ENCODE assay signal across 8 cellular contexts in genomic region chr17:76623271-76624146, GRCh38. TPM values are rescaled to one million over a fixed set of nuclear protein-coding genes. Genes with fewer than 3 reads are reported as not detected.
A peak's percentile ranks its signal among the peaks of the same experiment; 100 is the strongest.
DNase-seq lines count a peak whose midpoint lies in the region; ATAC-seq and TF ChIP-seq lines count a peak whose summit lies in the region.

No MANE protein-coding gene starts in this region.

- peaks cover 14% of the 10 kb centered on the region for H3K4me1 Mint-ChIP-seq in Calu3 (ENCODE audit: low read depth, unreplicated experiment)
- peaks cover 8% of the 10 kb centered on the region for H3K4me1 Mint-ChIP-seq in neural crest cell

- CTCF ChIA-PET in Calu3 (lab: Charles Lee): interaction anchor here (0.5 to 2.5 kb wide), 14 partner anchors 8 to 100 kb away, joined by 3 to 16 read pairs (median 6); partner anchors contain the start of gene ST6GALNAC2

- ATAC-seq in HG03045 (IDR thresholded peaks at IDR 0.05; ENCODE audit: unreplicated experiment): no peak

- DNase-seq in Calu3 (peak; percentile 87), RPMI8226 (peak; percentile 70), activated T-helper 1 cell treated with Interleukin-2 at 50 U/mL for 16 hours (ENCODE audit: low read depth) (peak; percentile 58), fibroblast of mammary gland (ENCODE audit: low read depth) (peak; percentile 67), neural crest cell (ENCODE audit: low read depth, low spot score) (peak; percentile 76)
- DNase-seq in stimulated activated naive CD4-positive, alpha-beta T cell treated with Interleukin-2 at 50 U/mL for 16 hours (lab: John Stamatoyannopoulos, UW): peak; percentile 69

- peak; percentile 72 for TF ChIP-seq RAD21 in Ishikawa (IDR thresholded peaks at IDR 0.05; ENCODE audit: low read depth)

- BruUV-seq in Calu3 (replicated peaks; lab: Mats Ljungman, UMichigan): no TSS peak

- H3K4me3 ChIP-seq in fibroblast of mammary gland (ENCODE audit: control insufficient read depth, low read depth, low read length): no peak overlapping the region

- H3K4me3 Mint-ChIP-seq in Calu3 (ENCODE audit: low read depth, unreplicated experiment): peak overlapping the region; percentile 17
- no peak overlapping the region for H3K4me3 Mint-ChIP-seq in neural crest cell

- intact Hi-C loops in Calu3 (cut with micrococcal nuclease; ENCODE audit: unreplicated experiment): loop anchor here (1.0 to 5.0 kb wide), 2 partner anchors 65 to 101 kb away; no protein-coding TSS in a partner anchor

- H3K36me3 Mint-ChIP-seq in Calu3 (ENCODE audit: insufficient read depth, unreplicated experiment) (peaks cover 15% of the 10 kb centered on the region), neural crest cell (ENCODE audit: low read depth) (no peaks in the 10 kb centered on the region)

- H3K27me3 Mint-ChIP-seq in Calu3 (ENCODE audit: unreplicated experiment) (no peaks in the 10 kb centered on the region), neural crest cell (ENCODE audit: low read depth) (no peaks in the 10 kb centered on the region)

- TF ChIP-seq EP300 in Ishikawa (IDR thresholded peaks at IDR 0.05; ENCODE audit: borderline replicate concordance): no peak

- peak overlapping the region; percentile 81 for H3K27ac Mint-ChIP-seq in Calu3 (ENCODE audit: unreplicated experiment)
- H3K27ac Mint-ChIP-seq in neural crest cell (ENCODE audit: unreplicated experiment): no peak overlapping the region

- no peaks in the 10 kb centered on the region for H3K9me3 Mint-ChIP-seq in Calu3 (ENCODE audit: low read depth, unreplicated experiment)
- H3K9me3 Mint-ChIP-seq in neural crest cell: no peaks in the 10 kb centered on the region

- TF ChIP-seq CTCF in Calu3 (IDR thresholded peaks at IDR 0.05; ENCODE audit: unreplicated experiment) (peak; percentile 90), fibroblast of mammary gland (conservative IDR thresholded peaks at IDR 0.05; ENCODE audit: control insufficient read depth, insufficient read depth, low read depth, low read length) (peak; percentile 81), neural crest cell (conservative IDR thresholded peaks at IDR 0.05) (peak; percentile 96)

TF ChIP-seq in Ishikawa, 13 proteins besides CTCF, POLR2A, EP300 and RAD21:
- TF ChIP-seq FOXM1 (IDR thresholded peaks at IDR 0.05; ENCODE audit: borderline replicate concordance, low read depth) (no peak), CREB1 (IDR thresholded peaks at IDR 0.05; ENCODE audit: low read depth) (no peak)

RNA-seq across cellular contexts. Expression of gene ST6GALNAC1, which starts 20.0 kb away (rescaled TPM):
- total RNA-seq in Calu3 (2022): 52.2 and 52.4 TPM in 2 replicates
- not detected in 2 replicates for total RNA-seq in neural crest cell

RNA-seq across cellular contexts. Expression of gene ST6GALNAC2, which starts 37.8 kb away (rescaled TPM):
- total RNA-seq in Calu3 (2022) (10.5 and 11.6 TPM in 2 replicates), neural crest cell (4.5 and 5.1 TPM in 2 replicates)

Comparison
In these comparisons a context has a peak if more than half of its experiments do, and no peak if none do; other contexts are left out.
1. RNA of gene ST6GALNAC1, which starts 20.0 kb away (total RNA-seq): 52.2 to 52.4 TPM in Calu3; not detected in neural crest cell; every median in the first group is over 10 times any median in the second.
2. Peak in every context shown above with its lines, with median percentiles within 50 percentile points of each other: DNase-seq and CTCF ChIP-seq.